1 cellular context compared by ENCODE assay signal in genomic region chr4:40200881-40201797, GRCh38.
TF ChIP-seq lines count a peak whose summit lies in the region.

No MANE protein-coding gene starts in this region.

TF ChIP-seq in K562, 482 proteins besides CTCF, POLR2A, EP300 and RAD21 (continued from another document and continues in another):
- no peak for TF ChIP-seq ZNF717 (CRISPR knock-in tag; IDR thresholded peaks at IDR 0.05)
- 0 out of 2 replicates have a peak, but pooled peaks have one; percentile 57 for TF ChIP-seq LEF1 (IDR thresholded peaks at IDR 0.05)
- no peak; the same call in 1 of the 2 replicates for TF ChIP-seq ZNF395 (CRISPR knock-in tag; IDR thresholded peaks at IDR 0.05)
- TF ChIP-seq ZNF431 (CRISPR knock-in tag; IDR thresholded peaks at IDR 0.05) = no peak
- peak; percentile 56 for TF ChIP-seq SOX6 (IDR thresholded peaks at IDR 0.05)
- TF ChIP-seq ZNF134 (CRISPR knock-in tag; conservative IDR thresholded peaks at IDR 0.05) = no peak
- TF ChIP-seq ZNF583 (CRISPR knock-in tag; IDR thresholded peaks at IDR 0.05) = no peak
- TF ChIP-seq ZMIZ1 (IDR thresholded peaks at IDR 0.05; ENCODE audit: low read depth in 2 of 2, low read length in 2 of 2) = no peak
- no peak for TF ChIP-seq ZNF175 (CRISPR knock-in tag; IDR thresholded peaks at IDR 0.05; ENCODE audit: low read depth)
- no peak for TF ChIP-seq FUS (optimal IDR thresholded peaks at IDR 0.05; ENCODE audit: low read depth, low read length)
- TF ChIP-seq SPI1 (IDR thresholded peaks at IDR 0.05; ENCODE audit: borderline replicate concordance, low read depth, low read length) = peak; percentile 78; the same call in 1 of the 2 replicates
- no peak for TF ChIP-seq XRCC5 (IDR thresholded peaks at IDR 0.05; ENCODE audit: low read depth, low read length)
- no peak for TF ChIP-seq NFE2L1 (tag; IDR thresholded peaks at IDR 0.05; ENCODE audit: borderline replicate concordance, low read depth)
- no peak for TF ChIP-seq RB1 (IDR thresholded peaks at IDR 0.05; ENCODE audit: low read depth)
- no peak for TF ChIP-seq KAT8 (IDR thresholded peaks at IDR 0.05; ENCODE audit: low read depth)
- TF ChIP-seq THAP7 (CRISPR knock-in tag; IDR thresholded peaks at IDR 0.05) = 0 out of 2 replicates have a peak, but pooled peaks have one; percentile 30
- no peak for TF ChIP-seq ZBTB9 (CRISPR knock-in tag; IDR thresholded peaks at IDR 0.05)
- no peak for TF ChIP-seq MEIS2 (IDR thresholded peaks at IDR 0.05; ENCODE audit: partially characterized antibody)
- no peak for TF ChIP-seq ZC3H4 (CRISPR knock-in tag; IDR thresholded peaks at IDR 0.05; ENCODE audit: borderline replicate concordance)
- TF ChIP-seq JUND (IDR thresholded peaks at IDR 0.05; ENCODE audit: borderline replicate concordance, low read depth, low read length) = peak; percentile 83
- peak; percentile 86; the same call in 1 of the 3 replicates for TF ChIP-seq JUND (tag; IDR thresholded peaks at IDR 0.05; ENCODE audit: borderline replicate concordance, low read depth, low read length)
- no peak for TF ChIP-seq KDM2B (CRISPR knock-in tag; IDR thresholded peaks at IDR 0.05)
- no peak for TF ChIP-seq RNF219 (CRISPR knock-in tag; IDR thresholded peaks at IDR 0.05)
- TF ChIP-seq THRAP3 (IDR thresholded peaks at IDR 0.05; ENCODE audit: borderline replicate concordance) = no peak
- TF ChIP-seq ZNF764 (CRISPR knock-in tag; IDR thresholded peaks at IDR 0.05; ENCODE audit: low read depth) = no peak
- no peak for TF ChIP-seq E2F8 (IDR thresholded peaks at IDR 0.05; ENCODE audit: low read depth, partially characterized antibody)
- TF ChIP-seq ZNF408 (CRISPR knock-in tag; IDR thresholded peaks at IDR 0.05; ENCODE audit: low read depth) = no peak
- TF ChIP-seq ZNF311 (CRISPR knock-in tag; IDR thresholded peaks at IDR 0.05) = no peak
- TF ChIP-seq IRF2 (CRISPR knock-in tag; IDR thresholded peaks at IDR 0.05) = no peak
- TF ChIP-seq PHB2 (IDR thresholded peaks at IDR 0.05; ENCODE audit: low read depth) = no peak
- TF ChIP-seq NCOA6 (IDR thresholded peaks at IDR 0.05) = no peak
- TF ChIP-seq ZBTB2 (IDR thresholded peaks at IDR 0.05) = no peak
- no peak for TF ChIP-seq ARID3B (CRISPR knock-in tag; IDR thresholded peaks at IDR 0.05; ENCODE audit: borderline replicate concordance)
- no peak for TF ChIP-seq FOXK1 (CRISPR knock-in tag; IDR thresholded peaks at IDR 0.05; ENCODE audit: borderline replicate concordance)
- no peak for TF ChIP-seq E2F3 (CRISPR knock-in tag; IDR thresholded peaks at IDR 0.05)
- no peak for TF ChIP-seq KLF10 (CRISPR knock-in tag; IDR thresholded peaks at IDR 0.05)
- TF ChIP-seq ZNF551 (CRISPR knock-in tag; IDR thresholded peaks at IDR 0.05) = no peak
- no peak for TF ChIP-seq RBM14 (IDR thresholded peaks at IDR 0.05; ENCODE audit: borderline replicate concordance, insufficient read depth, low read depth, low read length)
- no peak for TF ChIP-seq MTA2 (IDR thresholded peaks at IDR 0.05; ENCODE audit: low read depth)
- TF ChIP-seq RFX5 (IDR thresholded peaks at IDR 0.05; ENCODE audit: low read depth, low read length) = no peak
- peak; percentile 49 for TF ChIP-seq GATA2 (CRISPR knock-in tag; IDR thresholded peaks at IDR 0.05)
- peak; percentile 72 for TF ChIP-seq CBFA2T3 (IDR thresholded peaks at IDR 0.05)
- no peak for TF ChIP-seq ZNF584 (CRISPR knock-in tag; IDR thresholded peaks at IDR 0.05; ENCODE audit: low read depth)
- TF ChIP-seq CHCHD3 (CRISPR knock-in tag; IDR thresholded peaks at IDR 0.05) = no peak
- no peak for TF ChIP-seq ZNF766 (CRISPR knock-in tag; conservative IDR thresholded peaks at IDR 0.05)
- 0 out of 2 replicates have a peak, but pooled peaks have one; percentile 38 for TF ChIP-seq POLR2AphosphoS5 (IDR thresholded peaks at IDR 0.05; ENCODE audit: control insufficient read depth, insufficient read depth, low read depth, low read length)
- no peak for TF ChIP-seq BHLHE40 (IDR thresholded peaks at IDR 0.05; ENCODE audit: low read length)
- no peak for TF ChIP-seq COPS2 (conservative IDR thresholded peaks at IDR 0.05)
- no peak for TF ChIP-seq KLF13 (tag; IDR thresholded peaks at IDR 0.05; ENCODE audit: borderline replicate concordance, low read depth)
- no peak for TF ChIP-seq NR3C1 (CRISPR knock-in tag; IDR thresholded peaks at IDR 0.05)
- no peak for TF ChIP-seq SRSF9 (IDR thresholded peaks at IDR 0.05; ENCODE audit: borderline replicate concordance, low read depth, low read length)
- no peak for TF ChIP-seq BRD9 (IDR thresholded peaks at IDR 0.05; ENCODE audit: low read depth, partially characterized antibody)
- TF ChIP-seq TGIF2 (CRISPR knock-in tag; IDR thresholded peaks at IDR 0.05) = no peak
- no peak for TF ChIP-seq ETS1 (conservative IDR thresholded peaks at IDR 0.05; ENCODE audit: control insufficient read depth, low read depth, low read length)
- no peak for TF ChIP-seq ZNF184 (CRISPR knock-in tag; IDR thresholded peaks at IDR 0.05)
- no peak for TF ChIP-seq KAT2B (IDR thresholded peaks at IDR 0.05; ENCODE audit: low read depth, low read length)
- TF ChIP-seq TFAP4 (CRISPR knock-in tag; IDR thresholded peaks at IDR 0.05; ENCODE audit: borderline replicate concordance) = no peak
